In the genomic region with DNA sequence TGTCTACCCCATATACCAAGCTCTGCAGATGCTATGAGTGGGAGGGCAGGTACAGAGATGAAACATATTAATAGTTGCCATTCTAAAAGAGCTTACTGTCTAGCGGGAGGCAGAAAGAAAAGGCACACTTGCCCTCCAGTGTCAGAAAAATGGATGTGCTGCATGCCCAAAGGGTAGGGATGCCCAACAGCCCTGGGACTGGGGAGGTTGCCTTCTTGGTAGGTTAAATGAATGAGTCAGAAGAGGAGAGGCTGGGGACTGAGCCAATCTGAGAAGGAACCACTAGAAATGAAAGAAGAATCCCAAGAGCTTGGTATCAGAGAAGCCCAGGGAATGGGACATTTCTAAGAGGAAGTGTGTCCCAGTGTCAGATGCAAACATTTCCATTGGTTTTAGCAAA, we compare ENCODE assay signal across 8 cellular contexts. TPM values are rescaled to one million over a fixed set of nuclear protein-coding genes. Genes with fewer than 3 reads are reported as not detected.
DNase-seq lines count a peak whose midpoint lies in the region; ATAC-seq and TF ChIP-seq lines count a peak whose summit lies in the region.

No MANE protein-coding gene starts in this region.

- TF ChIP-seq POLR2A in transverse colon (IDR thresholded peaks at IDR 0.05): no peak

- intact Hi-C loops in activated CD8-positive, alpha-beta T cell treated with anti-CD3 and anti-CD28 coated beads for 36 hours (cut with micrococcal nuclease): loop anchor here (2.0 kb wide), 1 partner anchor 24 kb away; no protein-coding TSS in a partner anchor
- intact Hi-C loops in transverse colon (cut with DNase I; ENCODE audit: low total_unique reads): no loop called here

- H3K27me3 ChIP-seq in CD4-positive, CD25-positive, alpha-beta regulatory T cell (ENCODE audit: control insufficient read depth, insufficient read depth, low read length): no peaks in the 10 kb centered on the region
- H3K27me3 ChIP-seq in transverse colon: no peaks in the 10 kb centered on the region

- peak; percentile 50 to 74 (median 73) for DNase-seq in CD4-positive, CD25-positive, alpha-beta regulatory T cell
- peak; percentile 76 for DNase-seq in activated CD8-positive, alpha-beta T cell treated with anti-CD3 and anti-CD28 coated beads for 36 hours
- DNase-seq in kidney glomerular epithelial cell (lab: John Stamatoyannopoulos, UW): peak; percentile 22
- peak; percentile 30 for DNase-seq in transverse colon
- DNase-seq in NCI-H345 treated with DMSO at 0.1 percent for 48 hours (lab: John Stamatoyannopoulos, UW; ENCODE audit: unreplicated experiment): no peak

- peak overlapping the region; percentile 92 to 100 (median 96) for H3K4me3 Mint-ChIP-seq in CD4-positive, CD25-positive, alpha-beta regulatory T cell
- H3K4me3 Mint-ChIP-seq in activated CD8-positive, alpha-beta T cell treated with anti-CD3 and anti-CD28 coated beads for 36 hours: peak overlapping the region; percentile 100

- peaks cover 4% of the 10 kb centered on the region for H3K27me3 Mint-ChIP-seq in CD4-positive, CD25-positive, alpha-beta regulatory T cell
- H3K27me3 Mint-ChIP-seq in activated CD8-positive, alpha-beta T cell treated with anti-CD3 and anti-CD28 coated beads for 36 hours: no peaks in the 10 kb centered on the region

- H3K27ac Mint-ChIP-seq in CD4-positive, CD25-positive, alpha-beta regulatory T cell: peak overlapping the region; percentile 96 to 100 (median 97)
- H3K27ac Mint-ChIP-seq in activated CD8-positive, alpha-beta T cell treated with anti-CD3 and anti-CD28 coated beads for 36 hours: peak overlapping the region; percentile 98

- no peaks in the 10 kb centered on the region for H3K9me3 ChIP-seq in CD4-positive, CD25-positive, alpha-beta regulatory T cell (ENCODE audit: control insufficient read depth in 2 of 2, low read length in 2 of 2)
- H3K9me3 ChIP-seq in transverse colon: no peaks in the 10 kb centered on the region

- 63% methylated on average over 1 of the region's 1 CpG; no CpG with 5 or more reads in 1 of the 2 donors for WGBS in transverse colon (ENCODE audit: low coverage in 1 of 2), 2 donors

- TF ChIP-seq CTCF in activated CD8-positive, alpha-beta T cell treated with anti-CD3 and anti-CD28 coated beads for 36 hours (IDR thresholded peaks at IDR 0.05): peak; percentile 20
- no peak for TF ChIP-seq CTCF in transverse colon (IDR thresholded peaks at IDR 0.05)

- peaks cover 20 to 57% (median 41%) of the 10 kb centered on the region in 4 donors for H3K4me1 Mint-ChIP-seq in CD4-positive, CD25-positive, alpha-beta regulatory T cell
- peaks cover 59% of the 10 kb centered on the region for H3K4me1 Mint-ChIP-seq in activated CD8-positive, alpha-beta T cell treated with anti-CD3 and anti-CD28 coated beads for 36 hours (ENCODE audit: low read depth)

- in situ Hi-C loops in transverse colon (cut with MboI; ENCODE audit: low pct_ligation_motif_present in 1 of 4, low pct_unique_long_range_greater_than_20kb in 1 of 4, low sequenced_read_pairs in 3 of 4): no loop called here

- no peak for TF ChIP-seq EP300 in transverse colon (IDR thresholded peaks at IDR 0.05; ENCODE audit: low read depth)

- POLR2A ChIA-PET in activated CD8-positive, alpha-beta T cell treated with anti-CD3 and anti-CD28 coated beads for 36 hours (lab: Charles Lee): interaction anchor here (0.8 to 2.0 kb wide), 13 partner anchors 8 to 135 kb away, joined by 3 to 7 read pairs (median 4); a partner anchor contains a TSS

- H3K9me3 Mint-ChIP-seq in CD4-positive, CD25-positive, alpha-beta regulatory T cell: peaks cover 0 to 4% (median 0%) of the 10 kb centered on the region in 7 donors
- H3K9me3 Mint-ChIP-seq in activated CD8-positive, alpha-beta T cell treated with anti-CD3 and anti-CD28 coated beads for 36 hours: no peaks in the 10 kb centered on the region

- peak overlapping the region; percentile 99 for H3K4me3 ChIP-seq in CD4-positive, CD25-positive, alpha-beta regulatory T cell (ENCODE audit: low read depth, low read length)
- H3K4me3 ChIP-seq in transverse colon: peak overlapping the region in 3 of 4 donors; percentile 2 to 65 (median 49)

- H3K4me1 ChIP-seq in CD4-positive, CD25-positive, alpha-beta regulatory T cell (ENCODE audit: control insufficient read depth, insufficient read depth, low read length, poor library complexity, severe bottlenecking): peaks cover 67% of the 10 kb centered on the region
- peaks cover 3 to 65% (median 23%) of the 10 kb centered on the region in 4 donors for H3K4me1 ChIP-seq in transverse colon

- peak; percentile 26 to 30 for ATAC-seq in CD4-positive, CD25-positive, alpha-beta regulatory T cell (ENCODE audit: low read depth in 2 of 2)
- ATAC-seq in HG02798 (IDR thresholded peaks at IDR 0.05; ENCODE audit: poor library complexity, unreplicated experiment) (peak; percentile 15), HG03196 (IDR thresholded peaks at IDR 0.05; ENCODE audit: unreplicated experiment) (no peak), GM21723 (IDR thresholded peaks at IDR 0.05; ENCODE audit: unreplicated experiment) (no peak)
- ATAC-seq in activated CD8-positive, alpha-beta T cell treated with anti-CD3 and anti-CD28 coated beads for 36 hours: peak; percentile 41

- H3K36me3 Mint-ChIP-seq in CD4-positive, CD25-positive, alpha-beta regulatory T cell: peaks cover 45% of the 10 kb centered on the region
- peaks cover 59% of the 10 kb centered on the region for H3K36me3 Mint-ChIP-seq in activated CD8-positive, alpha-beta T cell treated with anti-CD3 and anti-CD28 coated beads for 36 hours (ENCODE audit: low read depth)

- peak overlapping the region; percentile 98 for H3K27ac ChIP-seq in CD4-positive, CD25-positive, alpha-beta regulatory T cell (ENCODE audit: insufficient read depth, low read length, poor library complexity, severe bottlenecking)
- peak overlapping the region; percentile 84 to 89 (median 87) for H3K27ac ChIP-seq in transverse colon

- CTCF ChIA-PET in activated CD8-positive, alpha-beta T cell treated with anti-CD3 and anti-CD28 coated beads for 36 hours (lab: Charles Lee): interaction anchor here (0.6 to 17.7 kb wide), 12 partner anchors 12 to 348 kb away, joined by 3 to 403 read pairs (median 4); no protein-coding TSS in a partner anchor

- H3K36me3 ChIP-seq in CD4-positive, CD25-positive, alpha-beta regulatory T cell (ENCODE audit: control insufficient read depth, insufficient read depth, low read length): peaks cover 31% of the 10 kb centered on the region
- no peaks in the 10 kb centered on the region for H3K36me3 ChIP-seq in transverse colon

RNA-seq across cellular contexts. Expression of a gene that starts 1.2 kb away (rescaled TPM):
- 239 TPM for total RNA-seq in CD4-positive, CD25-positive, alpha-beta regulatory T cell
- polyA plus RNA-seq in CD4-positive, CD25-positive, alpha-beta regulatory T cell: 100 to 1,000 TPM; 107 to 151 (median 118) TPM
- total RNA-seq in activated CD8-positive, alpha-beta T cell treated with anti-CD3 and anti-CD28 coated beads for 36 hours: 100 to 1,000 TPM; 102 to 108 TPM
- total RNA-seq in transverse colon: 10 to 100 TPM in 3 of 4 donors, 1 to 10 TPM in 1; 2.2 to 57.8 (median 53.0) TPM

RNA-seq across cellular contexts. Expression of a gene that starts 28.5 kb away (rescaled TPM):
- 105 TPM for total RNA-seq in CD4-positive, CD25-positive, alpha-beta regulatory T cell
- polyA plus RNA-seq in CD4-positive, CD25-positive, alpha-beta regulatory T cell: 10 to 100 TPM; 33.0 to 48.3 (median 44.9) TPM
- 10 to 100 TPM; 29.8 to 32.9 TPM for total RNA-seq in activated CD8-positive, alpha-beta T cell treated with anti-CD3 and anti-CD28 coated beads for 36 hours
- 10 to 100 TPM; 66.5 to 95.9 (median 73.2) TPM for total RNA-seq in transverse colon

Comparison
In these comparisons a context has a peak if more than half of its experiments do, and no peak if none do; other contexts are left out.
1. ATAC-seq: peak in CD4-positive, CD25-positive, alpha-beta regulatory T cell (2 of 2), HG02798 (single experiment) and activated CD8-positive, alpha-beta T cell treated with anti-CD3 and anti-CD28 coated beads for 36 hours (single experiment); none in HG03196 (single experiment) and GM21723 (single experiment).